Comparison of ENCODE assay signal across 32 cellular contexts in genomic region chr5:71770381-71770780, GRCh38. TPM values are rescaled to one million over a fixed set of nuclear protein-coding genes. Genes with fewer than 3 reads are reported as not detected.
"Had no signal": no experiment of that assay in that cellular context is flagged by ENCODE, and none has a peak within 500 bp of the region (broad histone marks: within the 10 kb centered on the region; RNA-seq: fewer than 3 reads in every experiment).

No MANE protein-coding gene starts in this region.

- ATAC-seq: stimulated activated effector memory CD8-positive, alpha-beta T cell treated with anti-CD3 and anti-CD28 coated beads, Interleukin-12 subunit alpha, Interleukin-12 subunit beta, amount 100 ng/mL, for 72 hours; stimulated activated memory B cell treated with anti-CD40 and anti-IgM and Interleukin-4, amounts not matched to agents 10 μg/mL and 1 μg/mL and 100 μg/mL, for 72 hours; stimulated activated naive B cell treated with anti-CD40 and anti-IgM and Interleukin-4, amounts not matched to agents 10 μg/mL and 1 μg/mL and 100 μg/mL, for 72 hours; stimulated activated naive CD8-positive, alpha-beta T cell treated with anti-CD3 and anti-CD28 coated beads, Interleukin-15, amount 100 ng/mL, for 72 hours; stimulated activated naive CD8-positive, alpha-beta T cell treated with anti-CD3 and anti-CD28 coated beads, Interleukin-15, Interleukin-2, amounts not matched to agents 100 U/mL and 50 U/mL, for 24 hours; upper lobe of right lung had no signal

- H3K27ac Mint-ChIP-seq: stimulated activated effector memory CD8-positive, alpha-beta T cell treated with anti-CD3 and anti-CD28 coated beads, Interleukin-12 subunit alpha, Interleukin-12 subunit beta, amount 100 ng/mL, for 72 hours; stimulated activated memory B cell treated with anti-CD40 and anti-IgM and Interleukin-4, amounts not matched to agents 10 μg/mL and 1 μg/mL and 100 μg/mL, for 72 hours; stimulated activated naive B cell treated with anti-CD40 and anti-IgM and Interleukin-4, amounts not matched to agents 10 μg/mL and 1 μg/mL and 100 μg/mL, for 72 hours; stimulated activated naive CD8-positive, alpha-beta T cell treated with anti-CD3 and anti-CD28 coated beads, Interleukin-15, amount 100 ng/mL, for 72 hours; stimulated activated naive CD8-positive, alpha-beta T cell treated with anti-CD3 and anti-CD28 coated beads, Interleukin-15, Interleukin-2, amounts not matched to agents 100 ng/mL and 50 ng/mL, for 24 hours; type B pancreatic cell had no signal

- H3K4me1 Mint-ChIP-seq: stimulated activated effector memory CD8-positive, alpha-beta T cell treated with anti-CD3 and anti-CD28 coated beads, Interleukin-12 subunit alpha, Interleukin-12 subunit beta, amount 100 ng/mL, for 72 hours; stimulated activated naive B cell treated with anti-CD40 and anti-IgM and Interleukin-4, amounts not matched to agents 10 μg/mL and 1 μg/mL and 100 μg/mL, for 72 hours; stimulated activated naive CD8-positive, alpha-beta T cell treated with anti-CD3 and anti-CD28 coated beads, Interleukin-15, amount 100 ng/mL, for 72 hours had no signal

- H3K4me1 ChIP-seq: stomach, suprapubic skin, testis, thyroid gland, tibial artery, tibial nerve, transverse colon, upper lobe of left lung, upper lobe of right lung, uterus, vagina had no signal

- FAIRE-seq: urothelium cell line had no signal

- H3K4me3 Mint-ChIP-seq: stimulated activated effector memory CD8-positive, alpha-beta T cell treated with anti-CD3 and anti-CD28 coated beads, Interleukin-12 subunit alpha, Interleukin-12 subunit beta, amount 100 ng/mL, for 72 hours; stimulated activated memory B cell treated with anti-CD40 and anti-IgM and Interleukin-4, amounts not matched to agents 10 μg/mL and 1 μg/mL and 100 μg/mL, for 72 hours; stimulated activated naive B cell treated with anti-CD40 and anti-IgM and Interleukin-4, amounts not matched to agents 10 μg/mL and 1 μg/mL and 100 μg/mL, for 72 hours; stimulated activated naive CD8-positive, alpha-beta T cell treated with anti-CD3 and anti-CD28 coated beads, Interleukin-15, amount 100 ng/mL, for 72 hours; stimulated activated naive CD8-positive, alpha-beta T cell treated with anti-CD3 and anti-CD28 coated beads, Interleukin-15, Interleukin-2, amounts not matched to agents 100 ng/mL and 50 ng/mL, for 24 hours; type B pancreatic cell had no signal

- DNase-seq: stimulated activated CD4-positive, alpha-beta T cell treated with anti-CD3 and anti-CD28 coated beads, Interleukin-2, amount 100 ng/mL, for 48 hours; stimulated activated CD4-positive, alpha-beta T cell treated with anti-CD3 and anti-CD28 coated beads, Interleukin-4, amount 100 ng/mL, for 1 hour; stimulated activated CD4-positive, alpha-beta T cell treated with anti-CD3 and anti-CD28 coated beads, Interleukin-4, amount 100 ng/mL, for 24 hours; stimulated activated CD4-positive, alpha-beta T cell treated with anti-CD3 and anti-CD28 coated beads, Interleukin-4, amount 100 ng/mL, for 4 hours; stimulated activated CD8-positive, alpha-beta memory T cell treated with anti-CD3 and anti-CD28 coated beads, Interleukin-4, amount 100 ng/mL, for 48 hours; stimulated activated naive B cell treated with anti-CD40 and anti-IgM and Interleukin-4, amounts not matched to agents 10 μg/mL and 1 μg/mL and 100 μg/mL, for 72 hours; stimulated activated naive CD4-positive, alpha-beta T cell; stimulated activated naive CD4-positive, alpha-beta T cell treated with Interleukin-2 at 50 U/mL for 16 hours; stimulated activated naive CD8-positive, alpha-beta T cell treated with anti-CD3 and anti-CD28 coated beads, Interleukin-15, amount 100 ng/mL, for 72 hours; stimulated activated naive CD8-positive, alpha-beta T cell treated with anti-CD3 and anti-CD28 coated beads, Interleukin-15, Interleukin-2, amounts not matched to agents 100 U/mL and 50 U/mL, for 24 hours; stomach; substantia nigra; testis; thyroid gland; tibial artery; transverse colon; trophoblast cell; upper lobe of left lung; upper lobe of right lung; uterus had no signal

- H3K36me3 ChIP-seq: stomach, suprapubic skin, thoracic aorta, thyroid gland, tibial artery, tibial nerve, transverse colon, upper lobe of left lung, upper lobe of right lung, uterus, vagina had no signal

- H3K36me3 Mint-ChIP-seq: stimulated activated effector memory CD8-positive, alpha-beta T cell treated with anti-CD3 and anti-CD28 coated beads, Interleukin-12 subunit alpha, Interleukin-12 subunit beta, amount 100 ng/mL, for 72 hours; stimulated activated memory B cell treated with anti-CD40 and anti-IgM and Interleukin-4, amounts not matched to agents 10 μg/mL and 1 μg/mL and 100 μg/mL, for 72 hours; stimulated activated naive B cell treated with anti-CD40 and anti-IgM and Interleukin-4, amounts not matched to agents 10 μg/mL and 1 μg/mL and 100 μg/mL, for 72 hours; type B pancreatic cell had no signal

- H3K4me3 ChIP-seq: stomach, suprapubic skin, testis, thoracic aorta, thyroid gland, tibial artery, tibial nerve, transverse colon, upper lobe of left lung, upper lobe of right lung, uterus, vagina had no signal

- H3K9me3 Mint-ChIP-seq: stimulated activated effector memory CD8-positive, alpha-beta T cell treated with anti-CD3 and anti-CD28 coated beads, Interleukin-12 subunit alpha, Interleukin-12 subunit beta, amount 100 ng/mL, for 72 hours; stimulated activated memory B cell treated with anti-CD40 and anti-IgM and Interleukin-4, amounts not matched to agents 10 μg/mL and 1 μg/mL and 100 μg/mL, for 72 hours; stimulated activated naive B cell treated with anti-CD40 and anti-IgM and Interleukin-4, amounts not matched to agents 10 μg/mL and 1 μg/mL and 100 μg/mL, for 72 hours; stimulated activated naive CD8-positive, alpha-beta T cell treated with anti-CD3 and anti-CD28 coated beads, Interleukin-15, amount 100 ng/mL, for 72 hours; stimulated activated naive CD8-positive, alpha-beta T cell treated with anti-CD3 and anti-CD28 coated beads, Interleukin-15, Interleukin-2, amounts not matched to agents 100 ng/mL and 50 ng/mL, for 24 hours; type B pancreatic cell had no signal

- H3K27ac ChIP-seq: stomach, suprapubic skin, testis, thoracic aorta, thyroid gland, tibial artery, tibial nerve, transverse colon, upper lobe of left lung, upper lobe of right lung, uterus, vagina had no signal

- H3K9me3 ChIP-seq: stomach, suprapubic skin, testis, thoracic aorta, tibial artery, tibial nerve, transverse colon, upper lobe of left lung, upper lobe of right lung, uterus, vagina had no signal

- H3K27me3 ChIP-seq: suprapubic skin, testis, thyroid gland, tibial nerve, upper lobe of left lung, upper lobe of right lung, uterus, vagina had no signal

RNA-seq across cellular contexts. Expression of gene CARTPT, which starts 51.3 kb away (rescaled TPM):
- total RNA-seq: subcutaneous adipose tissue, suprapubic skin, tibial nerve, upper lobe of right lung, ureter, urinary bladder, uterus, vagina had no signal
